ENCODE assay signal across 8 cellular contexts in the genomic region with DNA sequence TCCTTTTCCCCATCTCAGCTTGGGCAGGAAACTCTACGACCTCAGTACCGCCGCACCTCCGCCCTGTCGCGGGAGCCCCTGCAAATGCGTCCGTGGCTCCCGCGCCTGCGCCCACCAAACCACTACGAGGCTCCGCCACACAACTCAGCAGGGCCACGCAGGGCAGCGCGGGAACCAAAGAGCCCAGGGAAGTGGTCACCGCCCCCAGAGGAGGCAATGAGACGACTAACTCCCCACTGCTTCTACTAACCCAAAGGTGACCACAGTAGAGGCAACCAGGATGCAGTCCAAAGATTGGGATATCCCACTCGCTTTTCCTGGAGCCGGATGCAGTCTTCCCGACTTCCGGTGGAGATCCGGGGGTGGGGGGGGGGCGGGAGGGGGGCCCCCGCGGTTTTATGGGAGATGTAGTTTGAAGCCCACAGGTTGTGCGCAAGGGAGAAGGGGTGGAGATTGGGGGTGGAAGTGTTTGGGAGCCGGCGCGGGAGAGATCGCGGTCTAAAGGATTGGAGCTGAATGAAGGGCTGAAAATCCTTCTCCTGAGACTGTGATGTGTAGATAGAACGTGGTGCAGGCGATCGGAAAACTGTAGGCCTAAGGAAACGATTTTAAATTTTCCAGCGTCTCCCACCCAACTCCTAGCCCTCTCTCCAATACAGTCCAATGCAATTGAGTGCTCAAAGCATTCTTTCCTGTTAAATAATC. TPM values are rescaled to one million over a fixed set of nuclear protein-coding genes. Genes with fewer than 3 reads are reported as not detected.
DNase-seq lines count a peak whose midpoint lies in the region; ATAC-seq and TF ChIP-seq lines count a peak whose summit lies in the region.

A gene (minus strand): TSS at position 337 of the 705 bp plus-strand sequence. CDS start 2,541 bp downstream, outside the sequence.

- H3K9me3 Mint-ChIP-seq in activated T-helper 1 cell treated with anti-CD3 and anti-CD28 coated beads, Interleukin-12 subunit alpha, Interleukin-12 subunit beta, Interleukin-2, Interleukin-4 antibody, amounts not matched to agents 30 ng/mL and 10 ng/mL and 1 ng/mL, durations not matched to agents 14 hours and 24 hours and 36 hours: no peaks in the 10 kb centered on the region

- H3K4me1 ChIP-seq in NT2/D1 (ENCODE audit: insufficient read depth, insufficient read length) (no peaks in the 10 kb centered on the region), fibroblast of lung (ENCODE audit: control insufficient read depth, extremely low read depth, insufficient read depth, low read length) (no peaks in the 10 kb centered on the region)

- no peak within 1 kb of the TSS for H3K27ac Mint-ChIP-seq in activated T-helper 1 cell treated with anti-CD3 and anti-CD28 coated beads, Interleukin-12 subunit alpha, Interleukin-12 subunit beta, Interleukin-2, Interleukin-4 antibody, amounts not matched to agents 30 ng/mL and 10 ng/mL and 1 ng/mL, durations not matched to agents 14 hours and 24 hours and 36 hours

- peaks cover 3% of the 10 kb centered on the region for H3K27me3 Mint-ChIP-seq in activated T-helper 1 cell treated with anti-CD3 and anti-CD28 coated beads, Interleukin-12 subunit alpha, Interleukin-12 subunit beta, Interleukin-2, Interleukin-4 antibody, amounts not matched to agents 30 ng/mL and 10 ng/mL and 1 ng/mL, durations not matched to agents 14 hours and 24 hours and 36 hours (ENCODE audit: insufficient read depth)

- H3K4me2 ChIP-seq in fibroblast of lung (ENCODE audit: extremely low read depth, insufficient read depth, low read length): peak within 1 kb of the TSS; percentile 91

- intact Hi-C loops in activated T-helper 1 cell treated with anti-CD3 and anti-CD28 coated beads, Interleukin-12 subunit alpha, Interleukin-12 subunit beta, Interleukin-2, Interleukin-4 antibody, amounts not matched to agents 30 ng/mL and 10 ng/mL and 1 ng/mL, durations not matched to agents 14 hours and 24 hours and 36 hours (cut with micrococcal nuclease): no loop called here

- no peak for TF ChIP-seq CTCF in fibroblast of lung (conservative IDR thresholded peaks at IDR 0.05 in 1 of 2, IDR thresholded peaks at IDR 0.05 in 1 of 2; ENCODE audit: low read depth in 1 of 2, low read length in 2 of 2)

- H3K36me3 Mint-ChIP-seq in activated T-helper 1 cell treated with anti-CD3 and anti-CD28 coated beads, Interleukin-12 subunit alpha, Interleukin-12 subunit beta, Interleukin-2, Interleukin-4 antibody, amounts not matched to agents 30 ng/mL and 10 ng/mL and 1 ng/mL, durations not matched to agents 14 hours and 24 hours and 36 hours (ENCODE audit: low read depth): no peaks in the 10 kb centered on the region

- no peaks in the 10 kb centered on the region for H4K20me1 ChIP-seq in fibroblast of lung (ENCODE audit: control insufficient read depth, extremely low read depth, insufficient read depth, low read length)

- ATAC-seq in GM19455 (IDR thresholded peaks at IDR 0.05; ENCODE audit: unreplicated experiment): peak; percentile 93
- peak; percentile 91 for ATAC-seq in stimulated activated naive CD8-positive, alpha-beta T cell treated with anti-CD3 and anti-CD28 coated beads, Interleukin-15, Interleukin-2, amounts not matched to agents 100 U/mL and 50 U/mL, for 24 hours

- H3K9ac ChIP-seq in NT2/D1 (ENCODE audit: insufficient read length, low read depth) (peak within 1 kb of the TSS; percentile 92), fibroblast of lung (ENCODE audit: insufficient read depth, low read length) (peak within 1 kb of the TSS; percentile 85)

- H3K4me3 ChIP-seq in NT2/D1 (ENCODE audit: insufficient read length, low read depth) (peak within 1 kb of the TSS; percentile 82), fibroblast of lung (replicated peaks in 1 of 4; ENCODE audit: control extremely low read depth in 1 of 4, insufficient read depth in 1 of 4, low read depth in 3 of 4, low read length in 4 of 4) (peak within 1 kb of the TSS; percentile 79 to 95 (median 86))

- H2AFZ ChIP-seq in fibroblast of lung (ENCODE audit: low read length): peak within 1 kb of the TSS; percentile 97

- H3K36me3 ChIP-seq in NT2/D1 (ENCODE audit: insufficient read depth, insufficient read length, low read length) (peaks cover 13% of the 10 kb centered on the region), fibroblast of lung (ENCODE audit: control insufficient read depth, insufficient read depth, low read length) (no peaks in the 10 kb centered on the region)

- DNase-seq in CMK (ENCODE audit: low read depth): peak; percentile 18
- peak; percentile 82 for DNase-seq in HK-2 (ENCODE audit: unreplicated experiment)
- peak; percentile 43 for DNase-seq in NT2/D1 (ENCODE audit: low read depth, low spot score)
- DNase-seq in activated T-helper 1 cell treated with anti-CD3 and anti-CD28 coated beads, Interleukin-12 subunit alpha, Interleukin-12 subunit beta, Interleukin-2, Interleukin-4 antibody, amounts not matched to agents 30 ng/mL and 10 ng/mL and 1 ng/mL, durations not matched to agents 14 hours and 24 hours and 36 hours (ENCODE audit: low spot score): peak; percentile 4
- DNase-seq in fibroblast of lung (ENCODE audit: low read depth in 2 of 2): peak; percentile 77 to 85
- DNase-seq in myocyte (ENCODE audit: low read depth): peak; percentile 84
- peak; percentile 67 for DNase-seq in stimulated activated naive CD8-positive, alpha-beta T cell treated with anti-CD3 and anti-CD28 coated beads, Interleukin-15, Interleukin-2, amounts not matched to agents 100 U/mL and 50 U/mL, for 24 hours

- peak within 1 kb of the TSS; percentile 91 for H3K27ac ChIP-seq in fibroblast of lung (ENCODE audit: insufficient read depth, low read length)

- peaks cover 12% of the 10 kb centered on the region for H3K4me1 Mint-ChIP-seq in activated T-helper 1 cell treated with anti-CD3 and anti-CD28 coated beads, Interleukin-12 subunit alpha, Interleukin-12 subunit beta, Interleukin-2, Interleukin-4 antibody, amounts not matched to agents 30 ng/mL and 10 ng/mL and 1 ng/mL, durations not matched to agents 14 hours and 24 hours and 36 hours (ENCODE audit: low read depth)

- peak within 1 kb of the TSS; percentile 85 for H3K4me3 Mint-ChIP-seq in activated T-helper 1 cell treated with anti-CD3 and anti-CD28 coated beads, Interleukin-12 subunit alpha, Interleukin-12 subunit beta, Interleukin-2, Interleukin-4 antibody, amounts not matched to agents 30 ng/mL and 10 ng/mL and 1 ng/mL, durations not matched to agents 14 hours and 24 hours and 36 hours

- H3K27me3 ChIP-seq in NT2/D1 (ENCODE audit: insufficient read depth, insufficient read length) (no peaks in the 10 kb centered on the region), fibroblast of lung (ENCODE audit: control insufficient read depth, insufficient read depth, low read length) (no peaks in the 10 kb centered on the region)

- H3K9me3 ChIP-seq in NT2/D1 (ENCODE audit: insufficient read depth, low read length) (no peaks in the 10 kb centered on the region), fibroblast of lung (ENCODE audit: control insufficient read depth, insufficient read depth, low read depth, low read length) (no peaks in the 10 kb centered on the region)

- H3K79me2 ChIP-seq in fibroblast of lung (ENCODE audit: control insufficient read depth, insufficient read depth, low read length): no peaks in the 10 kb centered on the region

RNA-seq across cellular contexts. Expression of the gene that starts here (rescaled TPM):
- 0.91 and 1.0 TPM in 2 replicates for total RNA-seq in activated T-helper 1 cell treated with anti-CD3 and anti-CD28 coated beads, Interleukin-12 subunit alpha, Interleukin-12 subunit beta, Interleukin-2, Interleukin-4 antibody, amounts not matched to agents 30 ng/mL and 10 ng/mL and 1 ng/mL, durations not matched to agents 14 hours and 24 hours and 36 hours
- total RNA-seq in fibroblast of lung: 9.8 and 15.4 TPM in 2 replicates
- polyA plus RNA-seq in fibroblast of lung: 8.0 and 8.8 TPM in 2 replicates
- 5.5 and 6.1 TPM in 2 replicates for polyA plus RNA-seq in fibroblast of lung (2012)
- polyA minus RNA-seq in fibroblast of lung (ENCODE audit: low replicate concordance): 0.22 and 2.5 TPM in 2 replicates
- total RNA-seq in myocyte: 20.2 and 26.7 TPM in 2 replicates
- 4.1 TPM for polyA plus RNA-seq in myocyte (2012)

Comparison
In these comparisons a context has a peak if more than half of its experiments do, and no peak if none do; other contexts are left out.
1. Peak in every context shown above with its lines: DNase-seq, ATAC-seq, H3K4me3 ChIP-seq and H3K27ac ChIP-seq.
2. DNase-seq: peak in every context shown above with its lines; median percentile 84 in myocyte; 82 in HK-2; 81 in fibroblast of lung; 67 in stimulated activated naive CD8-positive, alpha-beta T cell treated with anti-CD3 and anti-CD28 coated beads, Interleukin-15, Interleukin-2, amounts not matched to agents 100 U/mL and 50 U/mL, for 24 hours; 43 in NT2/D1; 18 in CMK; 4 in activated T-helper 1 cell treated with anti-CD3 and anti-CD28 coated beads, Interleukin-12 subunit alpha, Interleukin-12 subunit beta, Interleukin-2, Interleukin-4 antibody, amounts not matched to agents 30 ng/mL and 10 ng/mL and 1 ng/mL, durations not matched to agents 14 hours and 24 hours and 36 hours.